8 cellular contexts compared by ENCODE assay signal in genomic region chr16:58734459-58734787, GRCh38. TPM values are rescaled to one million over a fixed set of nuclear protein-coding genes. Genes with fewer than 3 reads are reported as not detected.
DNase-seq lines count a peak whose midpoint lies in the region; ATAC-seq and TF ChIP-seq lines count a peak whose summit lies in the region.

No MANE protein-coding gene starts in this region.

- H3K4me3 ChIP-seq in right atrium auricular region (peak overlapping the region; percentile 60 to 80), brain microvascular endothelial cell (ENCODE audit: low read depth, low read length) (peak overlapping the region; percentile 92), mesodermal cell (ENCODE audit: extremely low read depth, insufficient read depth, low read length, poor library complexity, severe bottlenecking) (peak overlapping the region; percentile 95)

- H3K4me1 ChIP-seq in right atrium auricular region: peaks cover 0 to 35% of the 10 kb centered on the region in 2 donors
- peaks cover 5% of the 10 kb centered on the region for H3K4me1 ChIP-seq in mesodermal cell (ENCODE audit: control insufficient read depth, insufficient read depth, low read length, poor library complexity, severe bottlenecking)

- H3K27me3 ChIP-seq in right atrium auricular region (no peaks in the 10 kb centered on the region), brain microvascular endothelial cell (replicated peaks) (no peaks in the 10 kb centered on the region)

- H3K9me3 ChIP-seq in right atrium auricular region: no peaks in the 10 kb centered on the region
- H3K9me3 ChIP-seq in mesodermal cell (ENCODE audit: control insufficient read depth, low read length): no peaks in the 10 kb centered on the region

- in situ Hi-C loops in brain microvascular endothelial cell (cut with HindIII; ENCODE audit: low pct_ligation_motif_present, low sequenced_read_pairs): no loop called here
- in situ Hi-C loops in G401 (cut with HindIII; ENCODE audit: low sequenced_read_pairs): no loop called here

- intact Hi-C loops in Right ventricle myocardium inferior (cut with DNase I): loop anchor here (2.0 to 10.0 kb wide), 3 partner anchors 22 to 220 kb away; partner anchors contain the start of genes SETD6 and SLC38A7

- no peak for ATAC-seq in Right ventricle myocardium inferior
- ATAC-seq in GM19035 (IDR thresholded peaks at IDR 0.05; ENCODE audit: unreplicated experiment): no peak

- 33 to 61% methylated on average over 1 to 3 of the region's 8 CpGs for WGBS in mesodermal cell (ENCODE audit: insufficient coverage in 2 of 2), 2 experiments

- H3K36me3 ChIP-seq in right atrium auricular region (no peaks in the 10 kb centered on the region), brain microvascular endothelial cell (replicated peaks) (no peaks in the 10 kb centered on the region), mesodermal cell (ENCODE audit: control insufficient read depth, insufficient read depth, low read length) (peaks cover 5% of the 10 kb centered on the region)

- DNase-seq in right atrium auricular region (ENCODE audit: low spot score) (no peak), Right ventricle myocardium inferior (ENCODE audit: missing footprints) (no peak), brain microvascular endothelial cell (no peak), G401 (ENCODE audit: low spot score) (no peak), NCI-H82 (lab: John Stamatoyannopoulos, UW) (no peak), cerebellum (ENCODE audit: low spot score) (no peak)

- H3K27ac ChIP-seq in right atrium auricular region (peak overlapping the region; percentile 82), brain microvascular endothelial cell (peak overlapping the region; percentile 57), mesodermal cell (ENCODE audit: low read depth, low read length, severe bottlenecking) (peak overlapping the region; percentile 53)

- TF ChIP-seq CTCF in right atrium auricular region (IDR thresholded peaks at IDR 0.05) (no peak), brain microvascular endothelial cell (IDR thresholded peaks at IDR 0.05; ENCODE audit: low read depth, low read length, missing control alignments) (no peak)

RNA-seq across cellular contexts. Expression of gene GOT2, which starts 0.3 kb away (rescaled TPM):
- total RNA-seq in right atrium auricular region: 100 to 1,000 TPM; 176 to 337 TPM
- 524 TPM for total RNA-seq in Right ventricle myocardium inferior
- 105 TPM for polyA plus RNA-seq in mesodermal cell (2013, experiment 1 of 2)
- polyA plus RNA-seq in mesodermal cell (2013, experiment 2 of 2): 94.4 TPM
- total RNA-seq in G401 (2014; rRNA removed; shearing (Covaris generic)): 88.9 and 113 TPM in 2 replicates
- total RNA-seq in cerebellum: 33.7 TPM

RNA-seq across cellular contexts. Expression of gene SLC38A7, which starts 49.9 kb away (rescaled TPM):
- 10 to 100 TPM; 10.1 to 14.9 TPM for total RNA-seq in right atrium auricular region
- total RNA-seq in Right ventricle myocardium inferior: 32.7 TPM
- 17.7 TPM for polyA plus RNA-seq in mesodermal cell (2013, experiment 1 of 2)
- polyA plus RNA-seq in mesodermal cell (2013, experiment 2 of 2): 16.5 TPM
- 6.3 and 12.2 TPM in 2 replicates for total RNA-seq in G401 (2014; rRNA removed; shearing (Covaris generic))
- 24.7 TPM for total RNA-seq in cerebellum
